In the genomic region with DNA sequence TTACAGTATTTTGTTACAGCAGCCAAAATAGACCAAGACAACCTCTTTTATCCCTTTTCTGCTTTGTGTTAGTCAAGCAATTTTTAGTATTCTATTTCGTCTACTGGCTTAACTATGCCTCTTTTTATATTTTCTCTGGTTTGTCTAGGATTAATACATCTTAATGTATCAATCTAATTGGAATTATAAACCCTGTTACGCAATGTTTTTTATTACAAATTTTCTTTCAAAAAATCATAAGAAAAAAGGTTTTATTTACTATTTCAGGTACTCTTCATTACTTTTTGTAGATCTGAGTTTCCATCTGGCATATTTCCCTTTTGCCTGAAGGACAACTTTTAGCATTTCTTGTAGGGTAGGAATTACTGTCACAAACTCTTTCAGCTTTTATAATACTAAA, we compare ENCODE assay signal across 8 cellular contexts.
"Had no signal": no experiment of that assay in that cellular context is flagged by ENCODE, and none has a peak within 500 bp of the region (broad histone marks: within the 10 kb centered on the region; RNA-seq: fewer than 3 reads in every experiment).

No MANE protein-coding gene starts in this region.

- H3K27ac ChIP-seq: GM23248, HL-60 had no signal

- FAIRE-seq: H54 had no signal

- H3K9ac ChIP-seq: GM23248 had no signal

- H3K4me3 ChIP-seq: GM23248 had no signal

- H2AFZ ChIP-seq: GM23248 had no signal

- DNase-seq: GM23248, GOT3, H9, HCEC 1CT, Kasumi-1, KG1 had no signal
